ENCODE assay signal across 26 cellular contexts in the genomic region with DNA sequence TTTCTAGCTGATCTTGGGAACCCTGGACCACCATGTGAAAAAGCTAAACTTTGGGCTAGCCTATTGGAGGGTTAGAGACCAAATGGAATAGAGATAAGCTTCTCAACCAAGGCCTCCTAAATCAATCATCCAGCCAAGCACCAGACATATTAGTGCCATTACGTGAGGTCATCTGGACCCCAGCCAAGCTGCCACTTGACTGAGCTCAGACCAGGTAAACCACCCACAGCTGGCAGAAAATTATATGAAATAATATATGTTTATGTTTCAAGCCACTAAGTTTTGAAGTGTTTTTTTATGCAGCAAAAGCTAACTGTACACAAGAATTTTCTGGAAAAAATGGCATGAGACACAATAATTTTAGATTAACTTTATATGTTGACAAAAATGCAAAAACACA.
DNase-seq lines count a peak whose midpoint lies in the region; ATAC-seq and TF ChIP-seq lines count a peak whose summit lies in the region.
"Had no signal": no experiment of that assay in that cellular context is flagged by ENCODE, and none has a peak within 500 bp of the region (broad histone marks: within the 10 kb centered on the region; RNA-seq: fewer than 3 reads in every experiment).

No MANE protein-coding gene starts in this region.

- no peak for TF ChIP-seq CTCF in SK-N-SH (IDR thresholded peaks at IDR 0.05)
- TF ChIP-seq CTCF in foreskin keratinocyte (conservative IDR thresholded peaks at IDR 0.05): no peak

- H3K9me3 ChIP-seq in SK-N-SH: no peaks in the 10 kb centered on the region
- H3K9me3 ChIP-seq: gastrocnemius medialis, Peyer's patch, SJSA1 had no signal

- ATAC-seq in SK-N-SH treated with all-trans-retinoic acid at 6 μM for 48 hours (no peak), foreskin keratinocyte (no peak), GM18907 (IDR thresholded peaks at IDR 0.05; ENCODE audit: unreplicated experiment) (no peak)
- ATAC-seq: effector memory CD8-positive, alpha-beta T cell; esophagus mucosa; gastrocnemius medialis; HCT116; left ventricle myocardium superior; naive thymus-derived CD8-positive, alpha-beta T cell; right cardiac atrium; stimulated activated naive CD8-positive, alpha-beta T cell treated with anti-CD3 and anti-CD28 coated beads, Interleukin-15, amount 100 ng/mL, for 72 hours had no signal

- no peaks in the 10 kb centered on the region for H3F3A ChIP-seq in SK-N-SH (replicated peaks; ENCODE audit: insufficient read depth)

- H3K27ac ChIP-seq in SK-N-SH (ENCODE audit: low read depth in 2 of 2, low read length in 1 of 2) (no peak overlapping the region), foreskin keratinocyte (no peak overlapping the region)
- H3K27ac ChIP-seq: gastrocnemius medialis, parathyroid adenoma, Peyer's patch, SJSA1, VCaP had no signal

- WGBS in SK-N-SH (ENCODE audit: low lambda C conversion rate): 38% methylated on average over 1 of the region's 1 CpG

- POLR2A ChIA-PET in SK-N-SH (lab: Yijun Ruan, JAX): no interaction called here

- H3K4me3 ChIP-seq in SK-N-SH (ENCODE audit: low read depth in 2 of 2, low read length in 1 of 2): no peak overlapping the region
- H3K4me3 ChIP-seq: gastrocnemius medialis, Peyer's patch, SJSA1 had no signal

- H3K79me2 ChIP-seq in SK-N-SH (ENCODE audit: insufficient read depth): no peaks in the 10 kb centered on the region
- H3K79me2 ChIP-seq: parathyroid adenoma had no signal

- CTCF ChIA-PET in SK-N-SH (lab: Yijun Ruan, JAX): no interaction called here

- no peaks in the 10 kb centered on the region for H3K9me2 ChIP-seq in SK-N-SH

- H4K20me1 ChIP-seq in SK-N-SH (ENCODE audit: insufficient read depth): no peaks in the 10 kb centered on the region

- H3K4me2 ChIP-seq in SK-N-SH: no peak overlapping the region

- no peaks in the 10 kb centered on the region for H3K27me3 ChIP-seq in SK-N-SH (ENCODE audit: insufficient read depth)
- H3K27me3 ChIP-seq in foreskin keratinocyte: peaks cover 33% of the 10 kb centered on the region
- H3K27me3 ChIP-seq: gastrocnemius medialis, Peyer's patch had no signal

- no peaks in the 10 kb centered on the region for H3K36me3 ChIP-seq in SK-N-SH (replicated peaks in 1 of 2; ENCODE audit: control insufficient read depth in 1 of 2, insufficient read depth in 2 of 2, low read length in 1 of 2)
- H3K36me3 ChIP-seq: gastrocnemius medialis, Peyer's patch, SJSA1 had no signal

- H3K4me1 ChIP-seq in SK-N-SH (ENCODE audit: control insufficient read depth in 1 of 2, insufficient read depth in 2 of 2, low read depth in 1 of 2, low read length in 1 of 2) (no peaks in the 10 kb centered on the region), foreskin keratinocyte (no peaks in the 10 kb centered on the region)
- H3K4me1 ChIP-seq: gastrocnemius medialis, parathyroid adenoma, Peyer's patch, SJSA1 had no signal

- TF ChIP-seq EP300 in SK-N-SH (IDR thresholded peaks at IDR 0.05; ENCODE audit: borderline replicate concordance in 1 of 2, low read depth in 1 of 2, low read length in 1 of 2): no peak

- H3K9ac ChIP-seq in SK-N-SH: no peak overlapping the region
- H3K9ac ChIP-seq: parathyroid adenoma had no signal

- TF ChIP-seq RAD21 in SK-N-SH (IDR thresholded peaks at IDR 0.05; ENCODE audit: low read length): no peak

- DNase-seq in SK-N-SH (no peak), NCI-H2029 (lab: John Stamatoyannopoulos, UW) (peak; percentile 59), NCI-H82 treated with DMSO at 0.1 percent for 48 hours (lab: John Stamatoyannopoulos, UW; ENCODE audit: unreplicated experiment) (peak; percentile 87), NCI-H1436 (lab: John Stamatoyannopoulos, UW) (no peak), foreskin keratinocyte (no peak), NCI-H345 (lab: John Stamatoyannopoulos, UW) (no peak)
- DNase-seq: ACHN; activated CD4-positive, alpha-beta T cell treated with anti-CD3 and anti-CD28 coated beads, Interleukin-2, amount 50 U/mL, for 1 hour; activated effector memory CD4-positive, alpha-beta T cell treated with anti-CD3 and anti-CD28 coated beads, Interleukin-2, amount 50 U/mL, for 16 hours; C1 segment of cervical spinal cord; effector memory CD8-positive, alpha-beta T cell; gastrocnemius medialis; hippocampal formation; left ventricle myocardium superior; naive thymus-derived CD8-positive, alpha-beta T cell; Peyer's patch; right cardiac atrium; stimulated activated naive CD8-positive, alpha-beta T cell treated with anti-CD3 and anti-CD28 coated beads, Interleukin-15, amount 100 ng/mL, for 72 hours; T-helper 2 cell had no signal

- no peak overlapping the region for H2AFZ ChIP-seq in SK-N-SH (ENCODE audit: low read depth)
- H2AFZ ChIP-seq: parathyroid adenoma had no signal

TF ChIP-seq in SK-N-SH, 30 proteins besides CTCF, POLR2A, EP300 and RAD21:
- TF ChIP-seq GATA2 (CRISPR knock-in tag; IDR thresholded peaks at IDR 0.05): 0 out of 2 replicates have a peak, but pooled peaks have one; percentile 9
- TF ChIP-seq, protein P1, sequence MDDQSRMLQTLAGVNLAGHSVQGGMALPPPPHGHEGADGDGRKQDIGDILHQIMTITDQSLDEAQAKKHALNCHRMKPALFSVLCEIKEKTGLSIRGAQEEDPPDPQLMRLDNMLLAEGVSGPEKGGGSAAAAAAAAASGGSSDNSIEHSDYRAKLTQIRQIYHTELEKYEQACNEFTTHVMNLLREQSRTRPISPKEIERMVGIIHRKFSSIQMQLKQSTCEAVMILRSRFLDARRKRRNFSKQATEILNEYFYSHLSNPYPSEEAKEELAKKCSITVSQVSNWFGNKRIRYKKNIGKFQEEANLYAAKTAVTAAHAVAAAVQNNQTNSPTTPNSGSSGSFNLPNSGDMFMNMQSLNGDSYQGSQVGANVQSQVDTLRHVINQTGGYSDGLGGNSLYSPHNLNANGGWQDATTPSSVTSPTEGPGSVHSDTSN (IDR thresholded peaks at IDR 0.05): no peak

TF ChIP-seq in SK-N-SH treated with all-trans-retinoic acid at 6 μM for 48 hours, 23 proteins besides CTCF, POLR2A, EP300 and RAD21:
- TF ChIP-seq ZFP3 (CRISPR knock-in tag; IDR thresholded peaks at IDR 0.05) (no peak), TOX (CRISPR knock-in tag; IDR thresholded peaks at IDR 0.05; ENCODE audit: borderline replicate concordance) (no peak), OSR1 (CRISPR knock-in tag; IDR thresholded peaks at IDR 0.05) (no peak), ESRRG (CRISPR knock-in tag; IDR thresholded peaks at IDR 0.05) (no peak), ZNF8 (CRISPR knock-in tag; IDR thresholded peaks at IDR 0.05) (no peak), ZC3H10 (CRISPR knock-in tag; IDR thresholded peaks at IDR 0.05) (no peak), PPARA (CRISPR knock-in tag; IDR thresholded peaks at IDR 0.05; ENCODE audit: borderline replicate concordance) (no peak)
- TF ChIP-seq, protein P2, sequence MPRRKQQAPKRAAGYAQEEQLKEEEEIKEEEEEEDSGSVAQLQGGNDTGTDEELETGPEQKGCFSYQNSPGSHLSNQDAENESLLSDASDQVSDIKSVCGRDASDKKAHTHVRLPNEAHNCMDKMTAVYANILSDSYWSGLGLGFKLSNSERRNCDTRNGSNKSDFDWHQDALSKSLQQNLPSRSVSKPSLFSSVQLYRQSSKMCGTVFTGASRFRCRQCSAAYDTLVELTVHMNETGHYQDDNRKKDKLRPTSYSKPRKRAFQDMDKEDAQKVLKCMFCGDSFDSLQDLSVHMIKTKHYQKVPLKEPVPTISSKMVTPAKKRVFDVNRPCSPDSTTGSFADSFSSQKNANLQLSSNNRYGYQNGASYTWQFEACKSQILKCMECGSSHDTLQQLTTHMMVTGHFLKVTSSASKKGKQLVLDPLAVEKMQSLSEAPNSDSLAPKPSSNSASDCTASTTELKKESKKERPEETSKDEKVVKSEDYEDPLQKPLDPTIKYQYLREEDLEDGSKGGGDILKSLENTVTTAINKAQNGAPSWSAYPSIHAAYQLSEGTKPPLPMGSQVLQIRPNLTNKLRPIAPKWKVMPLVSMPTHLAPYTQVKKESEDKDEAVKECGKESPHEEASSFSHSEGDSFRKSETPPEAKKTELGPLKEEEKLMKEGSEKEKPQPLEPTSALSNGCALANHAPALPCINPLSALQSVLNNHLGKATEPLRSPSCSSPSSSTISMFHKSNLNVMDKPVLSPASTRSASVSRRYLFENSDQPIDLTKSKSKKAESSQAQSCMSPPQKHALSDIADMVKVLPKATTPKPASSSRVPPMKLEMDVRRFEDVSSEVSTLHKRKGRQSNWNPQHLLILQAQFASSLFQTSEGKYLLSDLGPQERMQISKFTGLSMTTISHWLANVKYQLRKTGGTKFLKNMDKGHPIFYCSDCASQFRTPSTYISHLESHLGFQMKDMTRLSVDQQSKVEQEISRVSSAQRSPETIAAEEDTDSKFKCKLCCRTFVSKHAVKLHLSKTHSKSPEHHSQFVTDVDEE (CRISPR knock-in tag; IDR thresholded peaks at IDR 0.05): no peak

Comparison
In these comparisons a context has a peak if more than half of its experiments do, and no peak if none do; other contexts are left out.
1. DNase-seq: peak in NCI-H2029 (single experiment) and NCI-H82 treated with DMSO at 0.1 percent for 48 hours (single experiment); none in SK-N-SH (single experiment), NCI-H1436 (single experiment), foreskin keratinocyte (0 of 2) and NCI-H345 (single experiment).